ENCODE assay signal across 9 cellular contexts in genomic region chr17:76681222-76682137, GRCh38. TPM values are rescaled to one million over a fixed set of nuclear protein-coding genes. Genes with fewer than 3 reads are reported as not detected.
DNase-seq lines count a peak whose midpoint lies in the region; ATAC-seq and TF ChIP-seq lines count a peak whose summit lies in the region.
"Had no signal": no experiment of that assay in that cellular context is flagged by ENCODE, and none has a peak within 500 bp of the region (broad histone marks: within the 10 kb centered on the region; RNA-seq: fewer than 3 reads in every experiment).

No MANE protein-coding gene starts in this region.

- in situ Hi-C loops in gastrocnemius medialis (cut with MboI; ENCODE audit: low sequenced_read_pairs in 4 of 4): no loop called here

- no peaks in the 10 kb centered on the region for H3K36me3 ChIP-seq in gastrocnemius medialis

- peak overlapping the region in 3 of 4 donors; percentile 3 to 45 (median 24) for H3K27ac ChIP-seq in gastrocnemius medialis

- H3K9me3 ChIP-seq in gastrocnemius medialis: no peaks in the 10 kb centered on the region

- H3K4me3 ChIP-seq in gastrocnemius medialis: no peak overlapping the region

- DNase-seq in GF-D8 (lab: John Stamatoyannopoulos, UW) (peak; percentile 37), NCI-H1436 treated with DMSO at 0.1 percent for 48 hours (lab: John Stamatoyannopoulos, UW) (peak; percentile 29), T-helper 2 cell (peak in 4 of 5 experiments; percentile 39 to 78 (median 57)), amygdala (lab: John Stamatoyannopoulos, UW) (peak in 41 of 56 donors; percentile 12 to 78 (median 48)), hepatic stellate cell (ENCODE audit: low spot score) (peak; percentile 72), gastrocnemius medialis (peak in 1 of 2 donors; percentile 44), dedifferentiated amniotic fluid mesenchymal stem cell (ENCODE audit: extremely low spot score) (no peak)

- TF ChIP-seq CTCF in gastrocnemius medialis (IDR thresholded peaks at IDR 0.05 in 4 of 5, conservative IDR thresholded peaks at IDR 0.05 in 1 of 5): peak; percentile 36 to 70 (median 55)

- no peak for TF ChIP-seq POLR2A in gastrocnemius medialis (IDR thresholded peaks at IDR 0.05)

- intact Hi-C loops in gastrocnemius medialis (cut with DNase I; ENCODE audit: low total_unique reads): no loop called here

- H3K4me1 ChIP-seq in gastrocnemius medialis: peaks cover 2 to 11% of the 10 kb centered on the region in 2 donors

- H3K27me3 ChIP-seq in gastrocnemius medialis: no peaks in the 10 kb centered on the region

- peak; percentile 24 to 37 for ATAC-seq in gastrocnemius medialis
- ATAC-seq in GM18861 (IDR thresholded peaks at IDR 0.05; ENCODE audit: unreplicated experiment): no peak

RNA-seq across cellular contexts. Expression of gene MXRA7, which starts 29.3 kb away (rescaled TPM):
- 10 to 100 TPM; 24.3 to 43.0 (median 30.6) TPM for total RNA-seq in gastrocnemius medialis

RNA-seq across cellular contexts. Expression of gene ST6GALNAC1, which starts 37.9 kb away (rescaled TPM):
- 1 to 10 TPM; 1.5 to 4.3 (median 2.0) TPM for total RNA-seq in gastrocnemius medialis
- total RNA-seq: glomerular endothelial cell had no signal

RNA-seq across cellular contexts. Expression of gene JMJD6, which starts 44.9 kb away (rescaled TPM):
- total RNA-seq in gastrocnemius medialis: 10 to 100 TPM; 29.7 to 42.9 (median 41.7) TPM

RNA-seq across cellular contexts. Expression of gene METTL23, which starts 45.2 kb away (rescaled TPM):
- 10 to 100 TPM; 23.9 to 35.5 (median 29.7) TPM for total RNA-seq in gastrocnemius medialis

RNA-seq across cellular contexts. Expression of gene SRSF2, which starts 55.7 kb away (rescaled TPM):
- 100 to 1,000 TPM in 2 of 4 donors, 10 to 100 TPM in 2; 75.0 to 148 (median 90.4) TPM for total RNA-seq in gastrocnemius medialis
